ENCODE assay signal across 12 cellular contexts in the genomic region with DNA sequence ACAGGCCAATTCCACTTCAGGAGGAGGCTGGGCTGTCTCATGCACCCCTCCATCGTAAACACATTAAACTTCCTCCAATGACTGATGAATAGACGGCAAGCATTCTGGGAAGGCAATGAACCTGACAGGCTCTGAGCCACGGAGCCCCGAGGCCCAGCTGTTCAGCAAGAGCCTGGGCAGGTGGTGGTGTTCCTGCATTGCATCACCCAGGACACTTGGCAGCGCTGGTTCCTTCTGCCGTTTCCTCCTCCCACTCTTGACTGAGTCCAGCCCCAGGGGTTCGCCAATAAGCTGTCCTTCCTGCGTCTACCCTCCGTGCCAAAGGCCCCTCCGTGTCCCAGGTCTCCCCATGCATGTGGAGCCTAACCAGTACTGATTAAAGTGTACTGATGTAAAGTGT.
DNase-seq lines count a peak whose midpoint lies in the region; ATAC-seq and TF ChIP-seq lines count a peak whose summit lies in the region.
"Had no signal": no experiment of that assay in that cellular context is flagged by ENCODE, and none has a peak within 500 bp of the region (broad histone marks: within the 10 kb centered on the region; RNA-seq: fewer than 3 reads in every experiment).

No MANE protein-coding gene starts in this region.

- DNase-seq in A673 (ENCODE audit: low spot score) (peak; percentile 66), H7 (peak; percentile 33), left lung (peak; percentile 54 to 80), T-helper 1 cell (no peak)
- DNase-seq: activated CD4-positive, alpha-beta T cell treated with anti-CD3 and anti-CD28 coated beads for 48 hours; esophagus squamous epithelium; NCI-H1930 had no signal

- no peaks in the 10 kb centered on the region for H3K27me3 Mint-ChIP-seq in activated T-helper 17 cell treated with anti-CD3 and anti-CD28 coated beads, Interleukin-2, amount 50 U/mL, for 72 hours

- H3K27ac ChIP-seq in A673 (ENCODE audit: low read depth, low read length, poor library complexity, severe bottlenecking) (peak overlapping the region; percentile 65), left lung (no peak overlapping the region)
- H3K27ac ChIP-seq: ascending aorta, esophagus squamous epithelium had no signal

- H3K9me3 Mint-ChIP-seq in activated T-helper 17 cell treated with anti-CD3 and anti-CD28 coated beads, Interleukin-2, amount 50 U/mL, for 72 hours, result no peaks in the 10 kb centered on the region

- ATAC-seq in activated T-helper 17 cell treated with anti-CD3 and anti-CD28 coated beads, Interleukin-2, amount 50 U/mL, for 72 hours (replicated peaks), result no peak
- peak; percentile 67 for ATAC-seq in left lung
- no peak for ATAC-seq in GM21447 (IDR thresholded peaks at IDR 0.05; ENCODE audit: unreplicated experiment)
- ATAC-seq in GM21529 (IDR thresholded peaks at IDR 0.05; ENCODE audit: unreplicated experiment), result no peak
- ATAC-seq in HG03045 (IDR thresholded peaks at IDR 0.05; ENCODE audit: unreplicated experiment), result no peak

- H3K36me3 Mint-ChIP-seq in activated T-helper 17 cell treated with anti-CD3 and anti-CD28 coated beads, Interleukin-2, amount 50 U/mL, for 72 hours (ENCODE audit: low read depth), result peaks cover 97% of the 10 kb centered on the region

- H3K36me3 ChIP-seq in A673 (ENCODE audit: insufficient read depth, low read length, poor library complexity, severe bottlenecking) (peaks cover 96% of the 10 kb centered on the region), H7 (replicated peaks; ENCODE audit: control insufficient read depth, insufficient read depth, low read length) (peaks cover 3% of the 10 kb centered on the region), left lung (peaks cover 0 to 96% of the 10 kb centered on the region in 2 donors)

- BruUV-seq in A673 (replicated peaks; lab: Mats Ljungman, UMichigan), result no TSS peak

- H3K27me3 ChIP-seq in A673 (replicated peaks; ENCODE audit: insufficient read depth, low read depth, low read length, poor library complexity), result no peaks in the 10 kb centered on the region
- H3K27me3 ChIP-seq in H7 (ENCODE audit: control insufficient read depth, insufficient read depth, low read length), result no peaks in the 10 kb centered on the region
- no peaks in the 10 kb centered on the region for H3K27me3 ChIP-seq in left lung
- H3K27me3 ChIP-seq: ascending aorta, esophagus squamous epithelium had no signal

- H3K9me3 ChIP-seq in A673 (ENCODE audit: low read depth, low read length, poor library complexity, severe bottlenecking) (no peaks in the 10 kb centered on the region), left lung (no peaks in the 10 kb centered on the region)
- H3K9me3 ChIP-seq: ascending aorta, esophagus squamous epithelium had no signal

- H3K27ac Mint-ChIP-seq in activated T-helper 17 cell treated with anti-CD3 and anti-CD28 coated beads, Interleukin-2, amount 50 U/mL, for 72 hours, result peak overlapping the region; percentile 34

- H3K4me3 ChIP-seq in A673 (ENCODE audit: low read depth, low read length, poor library complexity, severe bottlenecking), result no peak overlapping the region
- no peak overlapping the region for H3K4me3 ChIP-seq in H7 (ENCODE audit: insufficient read depth, low read depth, low read length)
- H3K4me3 ChIP-seq in left lung, result no peak overlapping the region
- H3K4me3 ChIP-seq: ascending aorta, esophagus squamous epithelium had no signal

- TF ChIP-seq CTCF in A673 (conservative IDR thresholded peaks at IDR 0.05; ENCODE audit: low read depth, low read length) (peak; percentile 14; the same call in 1 of the 2 replicates), left lung (IDR thresholded peaks at IDR 0.05) (no peak)

- no peak overlapping the region for H3K4me3 Mint-ChIP-seq in activated T-helper 17 cell treated with anti-CD3 and anti-CD28 coated beads, Interleukin-2, amount 50 U/mL, for 72 hours

- H3K4me1 ChIP-seq in A673 (ENCODE audit: insufficient read depth, low read length, poor library complexity, severe bottlenecking), result peaks cover 15% of the 10 kb centered on the region
- H3K4me1 ChIP-seq in left lung, result peaks cover 0 to 11% of the 10 kb centered on the region in 2 donors
- H3K4me1 ChIP-seq: ascending aorta, esophagus squamous epithelium had no signal

- CTCF ChIA-PET in A673 (lab: Charles Lee), result no interaction called here

- POLR2A ChIA-PET in A673 (lab: Charles Lee; ENCODE audit: low non-redundant PET), result no interaction called here

- H3K4me1 Mint-ChIP-seq in activated T-helper 17 cell treated with anti-CD3 and anti-CD28 coated beads, Interleukin-2, amount 50 U/mL, for 72 hours, result peaks cover 18% of the 10 kb centered on the region

- intact Hi-C loops in A673 (cut with micrococcal nuclease; ENCODE audit: unreplicated experiment), result no loop called here
- intact Hi-C loops in left lung (cut with DNase I), result no loop called here

Comparison
In these comparisons a context has a peak if more than half of its experiments do, and no peak if none do; other contexts are left out.
1. DNase-seq: peak in A673 (single experiment), H7 (single experiment) and left lung (2 of 2); none in T-helper 1 cell (0 of 5).